In the genomic region with DNA sequence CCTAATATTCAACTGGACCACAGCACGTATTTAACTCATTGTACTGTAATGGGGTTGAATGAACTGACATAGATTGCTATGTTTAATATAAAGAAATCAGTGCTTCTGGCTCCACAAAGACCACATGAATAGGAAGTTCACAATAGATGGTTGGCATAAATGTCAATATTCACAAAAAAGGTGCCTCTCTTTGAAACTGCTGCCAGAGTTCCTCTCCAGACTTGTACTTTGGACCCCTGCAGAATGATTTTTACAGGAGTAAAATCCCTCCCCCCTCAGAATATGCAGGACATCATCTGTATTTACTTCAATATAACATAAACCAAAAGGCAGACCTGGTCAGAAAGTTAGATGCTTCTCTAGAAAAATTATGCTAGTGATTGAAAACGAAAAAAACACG, we compare ENCODE assay signal across 24 cellular contexts.
"Had no signal": no experiment of that assay in that cellular context is flagged by ENCODE, and none has a peak within 500 bp of the region (broad histone marks: within the 10 kb centered on the region; RNA-seq: fewer than 3 reads in every experiment).

No MANE protein-coding gene starts in this region.

- H3K36me3 ChIP-seq: ascending aorta had no signal

- H3K9me3 ChIP-seq: ascending aorta had no signal

- H3K4me1 ChIP-seq: ascending aorta had no signal

- H3K27me3 ChIP-seq: ascending aorta, dorsolateral prefrontal cortex had no signal

- DNase-seq: activated CD4-positive, alpha-beta memory T cell treated with anti-CD3 and anti-CD28 coated beads, Interleukin-2, amount 10 ng/mL, durations not matched to agents 7 days and 5 days; activated CD4-positive, alpha-beta T cell treated with anti-CD3 and anti-CD28 coated beads for 1 hour; activated CD4-positive, alpha-beta T cell treated with anti-CD3 and anti-CD28 coated beads for 4 hours; activated CD4-positive, alpha-beta T cell treated with anti-CD3 and anti-CD28 coated beads, Interleukin-2, amount 10 ng/mL, durations not matched to agents 7 days and 5 days; activated CD4-positive, alpha-beta T cell treated with anti-CD3 and anti-CD28 coated beads, Interleukin-2, amount 50 U/mL, for 4 hours; activated CD4-positive, CD25-positive, alpha-beta regulatory T cell; activated CD8-positive, alpha-beta memory T cell treated with anti-CD3 and anti-CD28 coated beads, Interleukin-2, amount 50 U/mL, for 48 hours; activated gamma-delta T cell; activated naive CD4-positive, alpha-beta T cell; activated naive CD4-positive, alpha-beta T cell treated with anti-CD3 and anti-CD28 coated beads, Interleukin-2, amount 10 ng/mL, durations not matched to agents 7 days and 5 days; activated naive CD8-positive, alpha-beta T cell treated with anti-CD3 and anti-CD28 coated beads, Interleukin-2, amount 10 ng/mL, durations not matched to agents 7 days and 5 days; activated T-cell treated with anti-CD3 and anti-CD28 coated beads for 4 hours; activated T-cell treated with anti-CD3 and anti-CD28 coated beads, Interleukin-2, amount 50 U/mL, for 24 hours; activated T-cell treated with anti-CD3 and anti-CD28 coated beads, Interleukin-2, amount 50 U/mL, for 72 hours; dorsolateral prefrontal cortex; effector memory CD4-positive, alpha-beta T cell; endodermal cell; foreskin fibroblast; head of caudate nucleus; T-helper 1 cell; T-helper 17 cell; T1000 had no signal

- H3K4me3 ChIP-seq: ascending aorta, coronary artery, dorsolateral prefrontal cortex had no signal

- H3K27ac ChIP-seq: ascending aorta, coronary artery had no signal
